ENCODE assay signal across 8 cellular contexts in genomic region chr12:122022393-122023338, GRCh38. TPM values are rescaled to one million over a fixed set of nuclear protein-coding genes. Genes with fewer than 3 reads are reported as not detected.
DNase-seq lines count a peak whose midpoint lies in the region; ATAC-seq and TF ChIP-seq lines count a peak whose summit lies in the region.

No MANE protein-coding gene starts in this region.

- CTCF ChIA-PET in activated naive CD4-positive, alpha-beta T cell treated with anti-CD3 and anti-CD28 coated beads, Interleukin-2, amount 10 ng/mL, durations not matched to agents 7 days and 5 days (lab: Charles Lee), result interaction anchor here (1.9 kb wide), 1 partner anchor 10 kb away, joined by 4 read pairs; no protein-coding TSS in a partner anchor

- H3K27ac ChIP-seq in osteoblast (ENCODE audit: low read depth, low read length), result peak overlapping the region; percentile 76

- intact Hi-C loops in head of caudate nucleus (cut with DNase I), result loop anchor here (10.0 kb wide), 1 partner anchor 108 kb away; the partner anchor contains the start of gene CFAP251

- peaks cover 62% of the 10 kb centered on the region for H3K79me2 ChIP-seq in Loucy (ENCODE audit: insufficient read depth, low read length)
- H3K79me2 ChIP-seq in osteoblast (ENCODE audit: insufficient read depth, low read length), result peaks cover 44% of the 10 kb centered on the region

- H2AFZ ChIP-seq in Loucy (ENCODE audit: low read length) (peak overlapping the region; percentile 78), osteoblast (ENCODE audit: low read length) (peak overlapping the region; percentile 90)

- H3K4me1 Mint-ChIP-seq in activated naive CD4-positive, alpha-beta T cell treated with anti-CD3 and anti-CD28 coated beads, Interleukin-2, amount 10 ng/mL, durations not matched to agents 7 days and 5 days, result peaks cover 13% of the 10 kb centered on the region

- H3K36me3 Mint-ChIP-seq in activated naive CD4-positive, alpha-beta T cell treated with anti-CD3 and anti-CD28 coated beads, Interleukin-2, amount 10 ng/mL, durations not matched to agents 7 days and 5 days, result peaks cover 5% of the 10 kb centered on the region

- peaks cover 12% of the 10 kb centered on the region for H3K9me3 Mint-ChIP-seq in activated naive CD4-positive, alpha-beta T cell treated with anti-CD3 and anti-CD28 coated beads, Interleukin-2, amount 10 ng/mL, durations not matched to agents 7 days and 5 days

- H4K20me1 ChIP-seq in Loucy (ENCODE audit: insufficient read depth, low read length, poor library complexity, severe bottlenecking), result peaks cover 28% of the 10 kb centered on the region
- no peaks in the 10 kb centered on the region for H4K20me1 ChIP-seq in osteoblast (ENCODE audit: insufficient read depth, low read length)

- TF ChIP-seq CTCF in Loucy (conservative IDR thresholded peaks at IDR 0.05; ENCODE audit: low read length) (no peak), osteoblast (IDR thresholded peaks at IDR 0.05; ENCODE audit: extremely low read depth, low read depth, low read length) (no peak)

- ATAC-seq in GM21825 (IDR thresholded peaks at IDR 0.05; ENCODE audit: unreplicated experiment), result no peak

- peak overlapping the region; percentile 67 for H3K27ac Mint-ChIP-seq in activated naive CD4-positive, alpha-beta T cell treated with anti-CD3 and anti-CD28 coated beads, Interleukin-2, amount 10 ng/mL, durations not matched to agents 7 days and 5 days

- in situ Hi-C loops in G401 (cut with HindIII; ENCODE audit: low sequenced_read_pairs), result no loop called here

- H3K4me1 ChIP-seq in Loucy (ENCODE audit: insufficient read depth, low read length, poor library complexity, severe bottlenecking) (peaks cover 4% of the 10 kb centered on the region), osteoblast (ENCODE audit: insufficient read depth, low read length) (peaks cover 18% of the 10 kb centered on the region)

- peak overlapping the region; percentile 78 for H3K4me3 Mint-ChIP-seq in activated naive CD4-positive, alpha-beta T cell treated with anti-CD3 and anti-CD28 coated beads, Interleukin-2, amount 10 ng/mL, durations not matched to agents 7 days and 5 days

- H3K4me3 ChIP-seq in Loucy (ENCODE audit: low read length, poor library complexity, severe bottlenecking), result peak overlapping the region; percentile 98
- H3K4me3 ChIP-seq in osteoblast (ENCODE audit: insufficient read depth, low read length), result peak overlapping the region; percentile 82

- H3K4me2 ChIP-seq in Loucy (ENCODE audit: low read depth, low read length, poor library complexity, severe bottlenecking) (peak overlapping the region; percentile 87), osteoblast (ENCODE audit: insufficient read depth, low read length) (peak overlapping the region; percentile 93)

- H3F3A ChIP-seq in Loucy (ENCODE audit: low read depth), result no peaks in the 10 kb centered on the region; the same call in 1 of the 2 replicates

- no peaks in the 10 kb centered on the region for H3K36me3 ChIP-seq in Loucy (ENCODE audit: insufficient read depth, low read length)
- H3K36me3 ChIP-seq in osteoblast (ENCODE audit: insufficient read depth, low read length), result no peaks in the 10 kb centered on the region

- no peaks in the 10 kb centered on the region for H3K9me3 ChIP-seq in Loucy (ENCODE audit: insufficient read depth, low read depth, low read length)
- no peaks in the 10 kb centered on the region for H3K9me3 ChIP-seq in osteoblast (ENCODE audit: low read depth, low read length)

- H3K27me3 ChIP-seq in Loucy (ENCODE audit: insufficient read depth, low read length, poor library complexity, severe bottlenecking) (no peaks in the 10 kb centered on the region), osteoblast (ENCODE audit: insufficient read depth, low read length) (no peaks in the 10 kb centered on the region)

- H3K27me3 Mint-ChIP-seq in activated naive CD4-positive, alpha-beta T cell treated with anti-CD3 and anti-CD28 coated beads, Interleukin-2, amount 10 ng/mL, durations not matched to agents 7 days and 5 days, result peaks cover 59% of the 10 kb centered on the region

- DNase-seq in G401 (ENCODE audit: low spot score), result peak; percentile 25
- DNase-seq in activated naive CD4-positive, alpha-beta T cell treated with anti-CD3 and anti-CD28 coated beads, Interleukin-2, amount 10 ng/mL, durations not matched to agents 7 days and 5 days, result peak; percentile 70
- DNase-seq in head of caudate nucleus, result peak in 38 of 42 donors; percentile 24 to 80 (median 62)
- DNase-seq in osteoblast (ENCODE audit: insufficient read length, low spot score, missing footprints), result peak; percentile 95
- no peak for DNase-seq in NCI-H1694 treated with DMSO at 0.1 percent for 48 hours (lab: John Stamatoyannopoulos, UW)
- no peak for DNase-seq in COR-L47 (lab: John Stamatoyannopoulos, UW)

- no peaks in the 10 kb centered on the region for H3K9me2 ChIP-seq in Loucy (replicated peaks; ENCODE audit: low read depth, low read length)

- H3K9ac ChIP-seq in Loucy (ENCODE audit: low read depth, low read length, poor library complexity, severe bottlenecking), result peak overlapping the region; percentile 94

RNA-seq across cellular contexts. Expression of gene BCL7A, which starts 1.0 kb away (rescaled TPM):
- 10.6 and 16.1 TPM in 2 replicates for total RNA-seq in G401 (2014; rRNA removed; shearing (Covaris generic))
- total RNA-seq in osteoblast, result 4.4 and 4.7 TPM in 2 replicates

RNA-seq across cellular contexts. Expression of gene MLXIP, which starts 55.9 kb away (rescaled TPM):
- total RNA-seq in G401 (2014; rRNA removed; shearing (Covaris generic)), result 4.3 and 4.6 TPM in 2 replicates
- 12.7 and 14.1 TPM in 2 replicates for total RNA-seq in osteoblast

Comparison
In these comparisons a context has a peak if more than half of its experiments do, and no peak if none do; other contexts are left out.
1. DNase-seq: peak in G401 (single experiment), activated naive CD4-positive, alpha-beta T cell treated with anti-CD3 and anti-CD28 coated beads, Interleukin-2, amount 10 ng/mL, durations not matched to agents 7 days and 5 days (single experiment), head of caudate nucleus (38 of 42) and osteoblast (single experiment); none in NCI-H1694 treated with DMSO at 0.1 percent for 48 hours (single experiment) and COR-L47 (single experiment).